In the genomic region with DNA sequence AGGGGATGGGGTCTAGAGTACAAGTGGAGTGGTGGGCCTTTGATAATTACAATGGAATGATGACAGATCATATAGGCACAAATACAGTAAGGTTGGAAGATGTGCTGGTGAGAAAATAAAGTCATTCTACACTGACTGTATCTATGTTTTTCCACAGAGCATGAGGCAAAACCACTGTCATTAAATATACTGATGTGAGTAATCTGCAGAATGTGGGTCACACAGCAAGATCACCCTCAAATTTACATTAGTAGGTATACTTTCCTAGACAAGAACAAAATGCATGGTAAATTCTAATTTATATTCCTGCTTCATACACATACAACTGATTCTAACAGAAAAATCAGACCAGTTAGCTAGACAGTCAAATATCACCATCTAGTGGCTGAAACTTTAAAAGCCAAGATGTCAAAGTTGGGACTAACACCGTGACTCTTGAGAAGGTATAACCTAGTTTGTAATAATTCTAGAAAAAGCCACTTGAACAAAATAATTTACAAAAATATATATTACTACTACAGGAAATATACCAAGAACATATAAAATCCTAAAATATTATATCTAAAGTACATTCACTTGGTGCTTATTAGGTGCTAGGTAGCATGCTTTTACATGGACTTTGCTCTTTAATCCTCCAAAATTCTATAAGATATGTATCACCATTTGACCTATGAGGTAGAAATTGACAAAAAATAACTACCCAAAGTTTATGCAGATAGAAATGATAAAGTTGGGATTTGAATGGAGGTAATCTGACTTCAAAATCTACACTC, we compare ENCODE assay signal across 8 cellular contexts. TPM values are rescaled to one million over a fixed set of nuclear protein-coding genes. Genes with fewer than 3 reads are reported as not detected.
A peak's percentile ranks its signal among the peaks of the same experiment; 100 is the strongest.
DNase-seq lines count a peak whose midpoint lies in the region; ATAC-seq and TF ChIP-seq lines count a peak whose summit lies in the region.

No MANE protein-coding gene starts in this region.

- H3K27me3 ChIP-seq in DOHH2 (ENCODE audit: control insufficient read depth, low read length) (no peaks in the 10 kb centered on the region), SJSA1 (replicated peaks) (no peaks in the 10 kb centered on the region)

- ATAC-seq in GM19463 (IDR thresholded peaks at IDR 0.05; ENCODE audit: unreplicated experiment) (peak; percentile 69), esophagus mucosa (peak; percentile 55)

- H3K36me3 Mint-ChIP-seq in nephron (ENCODE audit: low read depth), result peaks cover 32% of the 10 kb centered on the region

- H3K9me2 ChIP-seq in DOHH2 (replicated peaks; ENCODE audit: control insufficient read depth, low read length), result no peaks in the 10 kb centered on the region

- H3K4me2 ChIP-seq in DOHH2 (ENCODE audit: low read length), result no peak overlapping the region

- peak; percentile 73 for TF ChIP-seq CTCF in DOHH2 (IDR thresholded peaks at IDR 0.05; ENCODE audit: low read depth, low read length, poor library complexity, severe bottlenecking)
- peak; percentile 62 to 72 (median 66) for TF ChIP-seq CTCF in nephron (IDR thresholded peaks at IDR 0.05; ENCODE audit: unreplicated experiment in 3 of 3)

- H4K20me1 ChIP-seq in DOHH2 (ENCODE audit: control insufficient read depth, insufficient read depth, low read depth, low read length), result no peaks in the 10 kb centered on the region

- peaks cover 19% of the 10 kb centered on the region for H3K4me1 Mint-ChIP-seq in nephron

- H3K9me3 Mint-ChIP-seq in nephron, result peaks cover 12% of the 10 kb centered on the region

- in situ Hi-C loops in KBM-7 (cut with MboI; ENCODE audit: low pct_unique_long_range_greater_than_20kb, low sequenced_read_pairs), result loop anchor here (25.0 kb wide), 3 partner anchors 774 to 1149 kb away; no protein-coding TSS in a partner anchor

- no peak overlapping the region for H3K4me3 Mint-ChIP-seq in nephron

- H3F3A ChIP-seq in DOHH2 (ENCODE audit: control insufficient read depth, insufficient read depth), result peaks cover 4% of the 10 kb centered on the region; the same call in 1 of the 2 replicates

- DNase-seq in KBM-7 (peak; percentile 73), SJSA1 (ENCODE audit: low read depth in 1 of 2, low spot score in 2 of 2) (peak in 1 of 2 experiments; percentile 68), DMS79 (lab: John Stamatoyannopoulos, UW) (no peak), ureter (ENCODE audit: low spot score) (no peak)

- H3K4me3 ChIP-seq in DOHH2 (ENCODE audit: low read length) (no peak overlapping the region), SJSA1 (no peak overlapping the region)

- H3K27me3 Mint-ChIP-seq in nephron (ENCODE audit: low read depth), result no peaks in the 10 kb centered on the region

- H3K4me1 ChIP-seq in DOHH2 (ENCODE audit: control insufficient read depth, low read length) (no peaks in the 10 kb centered on the region), SJSA1 (replicated peaks) (peaks cover 20% of the 10 kb centered on the region)

- H3K36me3 ChIP-seq in DOHH2 (ENCODE audit: control insufficient read depth, low read length), result peaks cover 11% of the 10 kb centered on the region
- H3K36me3 ChIP-seq in SJSA1, result peaks cover 15% of the 10 kb centered on the region

- H3K27ac ChIP-seq in DOHH2 (ENCODE audit: low read depth, low read length) (no peak overlapping the region), SJSA1 (peak overlapping the region; percentile 47; the same call in 1 of the 2 replicates)

- H3K79me2 ChIP-seq in DOHH2 (ENCODE audit: control insufficient read depth, low read length), result no peaks in the 10 kb centered on the region; the same call in 1 of the 2 replicates

- H3K27ac Mint-ChIP-seq in nephron, result peak overlapping the region in 2 of 3 experiments; percentile 8 to 22

- no peaks in the 10 kb centered on the region for H3K9me3 ChIP-seq in DOHH2 (ENCODE audit: control insufficient read depth, insufficient read depth, low read length)
- 0 out of 2 replicates have a peak, but pooled peaks cover 2% of the 10 kb centered on the region for H3K9me3 ChIP-seq in SJSA1 (replicated peaks)

RNA-seq across cellular contexts. Expression of gene TTC33, which starts 19.5 kb away (rescaled TPM):
- 19.1 and 19.4 TPM in 2 replicates for total RNA-seq in SJSA1 (2014; rRNA removed; shearing (Covaris generic))
- total RNA-seq in esophagus mucosa (3.8 TPM), ureter (12.6 TPM)

RNA-seq across cellular contexts. Expression of gene PTGER4, which starts 56.6 kb away (rescaled TPM):
- 22.5 and 27.6 TPM in 2 replicates for total RNA-seq in SJSA1 (2014; rRNA removed; shearing (Covaris generic))
- total RNA-seq in esophagus mucosa, result 1.5 TPM
- total RNA-seq in ureter, result 10.3 TPM
